1 cellular context compared by ENCODE assay signal in the genomic region with DNA sequence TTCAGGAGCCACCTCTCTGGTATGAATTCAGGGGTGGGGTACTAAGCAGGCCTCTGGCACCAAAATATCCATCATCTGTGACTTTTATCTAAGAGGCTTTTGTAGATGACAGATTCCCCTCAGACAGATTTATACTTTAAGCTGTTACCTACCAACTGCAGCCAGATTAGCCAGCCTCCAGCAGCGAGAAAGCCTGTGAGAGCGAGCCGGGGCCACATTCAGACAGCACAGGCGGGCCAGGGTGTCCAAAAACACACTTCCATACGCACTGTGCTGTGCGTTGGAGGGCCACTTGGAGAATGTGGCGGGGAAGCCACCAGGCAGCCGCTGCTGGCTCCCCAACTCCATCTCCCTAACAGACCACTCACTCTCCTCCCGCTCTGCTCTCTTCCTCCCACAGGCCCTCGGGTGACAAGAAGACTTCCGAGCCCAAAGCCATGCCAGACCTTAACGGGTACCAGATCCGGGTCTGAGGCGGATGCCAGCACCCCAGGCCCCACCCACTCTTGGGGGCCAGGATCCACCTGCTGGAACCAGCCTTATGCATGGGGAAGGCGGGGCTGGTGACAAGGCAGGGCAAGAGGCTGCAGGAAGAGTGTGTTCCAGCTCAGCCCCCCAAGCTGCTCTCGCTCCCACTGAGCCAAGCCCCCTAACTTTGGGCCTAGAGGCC.
TF ChIP-seq lines count a peak whose summit lies in the region.

No MANE protein-coding gene starts in this region.

TF ChIP-seq in HCT116, 20 proteins besides CTCF, POLR2A, EP300 and RAD21:
- no peak for TF ChIP-seq JUND (IDR thresholded peaks at IDR 0.05)
- TF ChIP-seq EGR1 (IDR thresholded peaks at IDR 0.05; ENCODE audit: low read depth): no peak
- no peak for TF ChIP-seq CEBPB (IDR thresholded peaks at IDR 0.05; ENCODE audit: low read depth)
TF ChIP-seq in HCT116: peak in this region for 0.
